In the genomic region with DNA sequence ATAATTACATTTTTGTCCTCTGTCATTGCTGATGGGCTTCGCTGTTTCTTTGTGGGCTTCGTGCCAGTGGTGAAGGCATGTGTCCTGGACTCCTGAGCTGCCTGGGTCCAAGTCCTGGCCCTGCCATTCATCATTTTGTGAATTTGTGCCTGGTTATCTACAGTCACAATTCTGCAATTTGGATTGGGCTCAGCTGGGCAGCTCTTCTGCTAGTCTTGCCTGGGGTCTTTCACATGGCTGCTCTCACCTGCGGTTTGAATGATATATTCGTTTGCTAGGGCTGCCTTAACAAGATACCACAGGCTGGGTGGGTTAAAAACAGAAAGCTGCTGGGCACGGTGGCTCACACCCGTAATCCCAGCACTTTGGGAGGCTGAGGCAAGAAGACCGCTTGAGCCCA, we compare ENCODE assay signal across 24 cellular contexts.
"Had no signal": no experiment of that assay in that cellular context is flagged by ENCODE, and none has a peak within 500 bp of the region (broad histone marks: within the 10 kb centered on the region; RNA-seq: fewer than 3 reads in every experiment).

No MANE protein-coding gene starts in this region.

- H3K27ac Mint-ChIP-seq: naive thymus-derived CD8-positive, alpha-beta T cell; nephron progenitor cell; neural progenitor cell; stimulated activated effector memory CD8-positive, alpha-beta T cell treated with anti-CD3 and anti-CD28 coated beads, Interleukin-12 subunit alpha, Interleukin-12 subunit beta, amount 100 ng/mL, for 72 hours; stimulated activated naive CD8-positive, alpha-beta T cell treated with anti-CD3 and anti-CD28 coated beads, Interleukin-15, Interleukin-2, amounts not matched to agents 100 ng/mL and 50 ng/mL, for 24 hours; type B pancreatic cell had no signal

- H3K9me3 ChIP-seq: lower lobe of right lung, ovary, prostate gland, suprapubic skin had no signal

- H3K9me3 Mint-ChIP-seq: stimulated activated effector memory CD8-positive, alpha-beta T cell treated with anti-CD3 and anti-CD28 coated beads, Interleukin-12 subunit alpha, Interleukin-12 subunit beta, amount 100 ng/mL, for 72 hours had no signal

- H3K4me3 Mint-ChIP-seq: naive thymus-derived CD8-positive, alpha-beta T cell; nephron progenitor cell; neural progenitor cell; stimulated activated effector memory CD8-positive, alpha-beta T cell treated with anti-CD3 and anti-CD28 coated beads, Interleukin-12 subunit alpha, Interleukin-12 subunit beta, amount 100 ng/mL, for 72 hours; stimulated activated naive CD8-positive, alpha-beta T cell treated with anti-CD3 and anti-CD28 coated beads, Interleukin-15, Interleukin-2, amounts not matched to agents 100 ng/mL and 50 ng/mL, for 24 hours; type B pancreatic cell had no signal

- DNase-seq: left colon; lower lobe of right lung; mammary epithelial cell; mesenchymal stem cell; naive thymus-derived CD8-positive, alpha-beta T cell; nephron progenitor cell; ovary; retina; right cardiac atrium; stimulated activated CD4-positive, alpha-beta T cell treated with anti-CD3 and anti-CD28 coated beads, Interleukin-4, amount 100 ng/mL, for 24 hours; stimulated activated naive CD4-positive, alpha-beta T cell; uterus had no signal

- FAIRE-seq: keratinocyte had no signal

- H3K4me3 ChIP-seq: hepatocyte, left lung, lower lobe of right lung, neural progenitor cell, ovary, prostate gland, skin epidermis, suprapubic skin, thoracic aorta, tibial artery, uterus had no signal

- H3K36me3 Mint-ChIP-seq: stimulated activated effector memory CD8-positive, alpha-beta T cell treated with anti-CD3 and anti-CD28 coated beads, Interleukin-12 subunit alpha, Interleukin-12 subunit beta, amount 100 ng/mL, for 72 hours; type B pancreatic cell had no signal

- H3K27me3 ChIP-seq: hepatocyte, left lung, neural progenitor cell, ovary, suprapubic skin, tibial artery, uterus had no signal

- H3K79me2 ChIP-seq: hepatocyte had no signal

- H3K36me3 ChIP-seq: left lung, lower lobe of right lung, neural progenitor cell, ovary, prostate gland, suprapubic skin, thoracic aorta, tibial artery, uterus had no signal

- H3K4me1 Mint-ChIP-seq: stimulated activated effector memory CD8-positive, alpha-beta T cell treated with anti-CD3 and anti-CD28 coated beads, Interleukin-12 subunit alpha, Interleukin-12 subunit beta, amount 100 ng/mL, for 72 hours had no signal

- H3K4me2 ChIP-seq: hepatocyte, neural progenitor cell had no signal

- H2AFZ ChIP-seq: hepatocyte, neural progenitor cell had no signal

- H3K9ac ChIP-seq: neural progenitor cell had no signal

- H3K27ac ChIP-seq: hepatocyte, left lung, lower lobe of right lung, neural progenitor cell, ovary, prostate gland, skin epidermis, suprapubic skin, thoracic aorta, tibial artery, uterus had no signal

- H3K4me1 ChIP-seq: left lung, lower lobe of right lung, neural progenitor cell, prostate gland, suprapubic skin, tibial artery, uterus had no signal

- H3K27me3 Mint-ChIP-seq: naive thymus-derived CD8-positive, alpha-beta T cell; stimulated activated naive CD8-positive, alpha-beta T cell treated with anti-CD3 and anti-CD28 coated beads, Interleukin-15, Interleukin-2, amounts not matched to agents 100 ng/mL and 50 ng/mL, for 24 hours; type B pancreatic cell had no signal
